ENCODE assay signal across 8 cellular contexts in the genomic region with DNA sequence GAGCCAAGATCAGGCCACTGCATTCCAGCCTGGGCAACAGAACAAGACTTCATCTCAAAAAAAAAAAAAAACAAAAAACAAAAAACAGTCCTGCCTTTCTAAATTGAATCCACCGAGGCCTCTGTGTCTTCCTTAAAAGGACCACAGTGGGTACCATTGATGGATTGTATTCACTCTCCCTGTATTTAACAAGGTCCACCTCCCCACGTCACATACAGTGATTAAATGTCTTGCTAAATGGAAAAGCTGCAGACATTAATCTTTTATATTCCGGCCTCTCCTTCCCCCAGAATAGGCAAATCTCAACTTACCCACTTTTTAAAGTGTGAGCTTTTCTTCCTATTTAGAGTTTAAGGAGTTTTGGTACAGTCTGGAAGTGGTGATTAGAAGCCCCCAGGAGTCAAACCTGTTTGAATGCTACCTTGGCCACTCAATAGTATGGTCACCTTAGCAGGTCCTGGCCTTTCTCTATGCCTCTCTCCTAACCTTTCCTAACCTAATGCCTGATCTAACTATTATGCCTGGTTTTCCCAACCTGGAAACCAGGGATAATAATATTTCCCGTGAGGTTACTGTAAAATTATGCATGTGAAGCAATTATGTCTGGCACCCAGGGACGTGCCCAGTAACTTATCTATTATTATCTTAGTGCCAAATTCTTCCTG. TPM values are rescaled to one million over a fixed set of nuclear protein-coding genes. Genes with fewer than 3 reads are reported as not detected.
DNase-seq lines count a peak whose midpoint lies in the region; ATAC-seq and TF ChIP-seq lines count a peak whose summit lies in the region.

No MANE protein-coding gene starts in this region.

- no peaks in the 10 kb centered on the region for H3K9me3 Mint-ChIP-seq in activated T-cell treated with anti-CD3 and anti-CD28 coated beads, Interleukin-2, amount 50 U/mL, for 24 hours

- H3K4me1 Mint-ChIP-seq in activated T-cell treated with anti-CD3 and anti-CD28 coated beads, Interleukin-2, amount 50 U/mL, for 24 hours (ENCODE audit: low read depth), result peaks cover 70% of the 10 kb centered on the region

- no peak for TF ChIP-seq CTCF in ascending aorta (IDR thresholded peaks at IDR 0.05)
- no peak for TF ChIP-seq CTCF in lower lobe of right lung (IDR thresholded peaks at IDR 0.05)
- TF ChIP-seq CTCF in tibial artery (IDR thresholded peaks at IDR 0.05), result no peak

- H3K9me3 ChIP-seq in ascending aorta (no peaks in the 10 kb centered on the region), lower lobe of right lung (no peaks in the 10 kb centered on the region), tibial artery (no peaks in the 10 kb centered on the region)

- ATAC-seq in lower lobe of right lung, result no peak

- peak overlapping the region; percentile 91 for H3K4me3 Mint-ChIP-seq in activated T-cell treated with anti-CD3 and anti-CD28 coated beads, Interleukin-2, amount 50 U/mL, for 24 hours

- H3K27ac Mint-ChIP-seq in activated T-cell treated with anti-CD3 and anti-CD28 coated beads, Interleukin-2, amount 50 U/mL, for 24 hours, result peak overlapping the region; percentile 97

- H3K27me3 ChIP-seq in ascending aorta, result no peaks in the 10 kb centered on the region
- no peaks in the 10 kb centered on the region for H3K27me3 ChIP-seq in lower lobe of right lung (ENCODE audit: low read depth)
- no peaks in the 10 kb centered on the region for H3K27me3 ChIP-seq in tibial artery

- no peaks in the 10 kb centered on the region for H3K36me3 ChIP-seq in ascending aorta
- no peaks in the 10 kb centered on the region for H3K36me3 ChIP-seq in lower lobe of right lung
- no peaks in the 10 kb centered on the region for H3K36me3 ChIP-seq in tibial artery

- H3K4me1 ChIP-seq in ascending aorta, result peaks cover 8 to 40% of the 10 kb centered on the region in 2 donors
- H3K4me1 ChIP-seq in lower lobe of right lung, result peaks cover 66% of the 10 kb centered on the region
- H3K4me1 ChIP-seq in tibial artery, result peaks cover 0 to 67% (median 39%) of the 10 kb centered on the region in 4 donors

- intact Hi-C loops in ascending aorta (cut with DNase I), result loop anchor here (5.0 kb wide), 1 partner anchor 34 kb away; no protein-coding TSS in a partner anchor
- intact Hi-C loops in lower lobe of right lung (cut with DNase I), result loop anchor here (10.0 kb wide), 1 partner anchor 96 kb away; no protein-coding TSS in a partner anchor
- intact Hi-C loops in tibial artery (cut with DNase I; ENCODE audit: low total_unique reads), result loop anchor here (5.0 kb wide), 2 partner anchors 71 to 94 kb away; no protein-coding TSS in a partner anchor

- no peaks in the 10 kb centered on the region for H3K27me3 Mint-ChIP-seq in activated T-cell treated with anti-CD3 and anti-CD28 coated beads, Interleukin-2, amount 50 U/mL, for 24 hours

- peak overlapping the region; percentile 99 to 100 for H3K27ac ChIP-seq in ascending aorta
- peak overlapping the region; percentile 100 for H3K27ac ChIP-seq in lower lobe of right lung
- H3K27ac ChIP-seq in tibial artery, result peak overlapping the region; percentile 99 to 100

- H3K4me3 ChIP-seq in ascending aorta (peak overlapping the region; percentile 76 to 97), lower lobe of right lung (peak overlapping the region; percentile 94), tibial artery (peak overlapping the region; percentile 70 to 99)

- no peak for DNase-seq in activated T-cell treated with anti-CD3 and anti-CD28 coated beads, Interleukin-2, amount 50 U/mL, for 24 hours
- DNase-seq in activated T-cell treated with anti-CD3 and anti-CD28 coated beads, Interleukin-2, amount 50 U/mL, for 1 hour, result no peak
- DNase-seq in ascending aorta (ENCODE audit: low spot score in 2 of 2) (no peak), lower lobe of right lung (no peak), tibial artery (no peak), OCI-M2 (lab: John Stamatoyannopoulos, UW; ENCODE audit: unreplicated experiment) (no peak), COR-L47 (lab: John Stamatoyannopoulos, UW) (no peak), NCI-H2081 treated with DMSO at 0.1 percent for 48 hours (lab: John Stamatoyannopoulos, UW) (no peak)

- peaks cover 70% of the 10 kb centered on the region for H3K36me3 Mint-ChIP-seq in activated T-cell treated with anti-CD3 and anti-CD28 coated beads, Interleukin-2, amount 50 U/mL, for 24 hours (ENCODE audit: low read depth)

RNA-seq across cellular contexts. Expression of a gene that starts 3.3 kb away (rescaled TPM):
- 99.3 TPM for total RNA-seq in ascending aorta
- total RNA-seq in lower lobe of right lung, result 105 TPM

RNA-seq across cellular contexts. Expression of a gene that starts 48.7 kb away (rescaled TPM):
- 32.9 TPM for total RNA-seq in ascending aorta
- 132 TPM for total RNA-seq in lower lobe of right lung
